In genomic region chr6:81669445-81669844, GRCh38 we compare ENCODE assay signal across 6 cellular contexts.
"Had no signal": no experiment of that assay in that cellular context is flagged by ENCODE, and none has a peak within 500 bp of the region (broad histone marks: within the 10 kb centered on the region; RNA-seq: fewer than 3 reads in every experiment).

No MANE protein-coding gene starts in this region.

- H3K4me3 ChIP-seq: K562 had no signal

- ATAC-seq: K562 had no signal

- DNase-seq: GOT3, H7, HCEC 1CT, IMR-90, KG1 had no signal
